Comparison of ENCODE assay signal across 16 cellular contexts in the genomic region with DNA sequence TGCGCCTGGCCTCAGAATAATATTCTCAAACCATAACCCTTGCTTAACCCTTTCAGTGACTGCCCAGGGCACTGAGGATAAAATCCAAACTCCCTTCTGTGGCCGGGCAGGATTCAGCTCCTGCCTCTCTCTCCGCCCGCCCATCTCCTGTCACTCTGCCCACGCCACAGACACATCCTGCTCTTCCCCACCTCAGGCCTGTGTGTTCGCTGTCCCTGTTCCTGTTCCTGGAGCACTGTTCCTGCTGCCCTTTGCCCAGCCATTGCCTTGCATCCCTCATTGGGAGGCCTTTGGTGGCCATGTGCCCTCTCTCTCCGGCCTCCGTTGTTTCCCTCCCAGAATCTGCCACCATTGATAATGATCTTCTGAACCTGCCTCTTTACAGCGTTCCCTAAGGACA.
DNase-seq lines count a peak whose midpoint lies in the region; ATAC-seq and TF ChIP-seq lines count a peak whose summit lies in the region.
"Had no signal": no experiment of that assay in that cellular context is flagged by ENCODE, and none has a peak within 500 bp of the region (broad histone marks: within the 10 kb centered on the region; RNA-seq: fewer than 3 reads in every experiment).

No MANE protein-coding gene starts in this region.

- ATAC-seq in sciatic nerve, result no peak
- ATAC-seq: gastrocnemius medialis had no signal

- no peak for TF ChIP-seq CTCF in breast epithelium (IDR thresholded peaks at IDR 0.05)
- no peak for TF ChIP-seq CTCF in nephron progenitor cell (IDR thresholded peaks at IDR 0.05)

- H2BK5ac ChIP-seq in mesenchymal stem cell (ENCODE audit: low read depth, low read length, poor library complexity, severe bottlenecking), result no peak overlapping the region

- H3K18ac ChIP-seq in mesenchymal stem cell (ENCODE audit: low read depth in 1 of 2, low read length in 2 of 2), result no peak overlapping the region

- peaks cover 23 to 54% (median 38%) of the 10 kb centered on the region in 4 donors for H3K4me1 Mint-ChIP-seq in CD4-positive, alpha-beta memory T cell
- peaks cover 38% of the 10 kb centered on the region for H3K4me1 Mint-ChIP-seq in nephron progenitor cell

- H3K79me1 ChIP-seq in mesenchymal stem cell (replicated peaks; ENCODE audit: low read length, poor library complexity, severe bottlenecking), result no peaks in the 10 kb centered on the region

- no peaks in the 10 kb centered on the region for H3K9me3 ChIP-seq in CD4-positive, alpha-beta memory T cell (ENCODE audit: control insufficient read depth in 1 of 2, low read length in 2 of 2)
- H3K9me3 ChIP-seq in KOPT-K1 (ENCODE audit: insufficient read depth, low read length, poor library complexity, severe bottlenecking) (no peaks in the 10 kb centered on the region), breast epithelium (no peaks in the 10 kb centered on the region), mesenchymal stem cell (ENCODE audit: control insufficient read depth, low read length) (no peaks in the 10 kb centered on the region)
- H3K9me3 ChIP-seq: ascending aorta, gastrocnemius medialis had no signal

- peaks cover 45% of the 10 kb centered on the region for H3K4me1 ChIP-seq in CD4-positive, alpha-beta memory T cell (ENCODE audit: insufficient read depth, low read length)
- H3K4me1 ChIP-seq in breast epithelium (no peaks in the 10 kb centered on the region), mesenchymal stem cell (ENCODE audit: control insufficient read depth, insufficient read depth, low read depth, low read length) (peaks cover 6% of the 10 kb centered on the region)
- H3K4me1 ChIP-seq: parathyroid adenoma had no signal

- CTCF ChIA-PET in CD4-positive, alpha-beta memory T cell (lab: Charles Lee; ENCODE audit: partially characterized antibody), result interaction anchor here (1.2 to 9.6 kb wide), 5 partner anchors 18 to 107 kb away, joined by 3 to 88 read pairs (median 3); no protein-coding TSS in a partner anchor

- H2BK15ac ChIP-seq in mesenchymal stem cell (ENCODE audit: low read depth, poor library complexity, severe bottlenecking), result no peak overlapping the region

- no peak overlapping the region for H2BK120ac ChIP-seq in mesenchymal stem cell (ENCODE audit: low read depth, low read length)

- H3K4me2 ChIP-seq in mesenchymal stem cell (ENCODE audit: low read length, poor library complexity, severe bottlenecking), result no peak overlapping the region

- H3K9ac ChIP-seq in mesenchymal stem cell (ENCODE audit: low read length), result no peak overlapping the region
- H3K9ac ChIP-seq: parathyroid adenoma had no signal

- intact Hi-C loops in CD4-positive, alpha-beta memory T cell (cut with micrococcal nuclease), result loop anchor here (5.0 kb wide), 1 partner anchor 34 kb away; no protein-coding TSS in a partner anchor
- intact Hi-C loops in breast epithelium (cut with DNase I; ENCODE audit: low total_unique reads), result no loop called here
- intact Hi-C loops in sciatic nerve (cut with DNase I), result no loop called here

- DNase-seq in CD4-positive, alpha-beta memory T cell, result no peak
- DNase-seq in breast epithelium (ENCODE audit: low spot score in 2 of 2) (no peak), nephron progenitor cell (no peak), sciatic nerve (ENCODE audit: low spot score) (no peak), superior temporal gyrus (ENCODE audit: extremely low spot score) (no peak), hepatic stellate cell (ENCODE audit: low spot score) (no peak), mesenchymal stem cell (no peak)
- DNase-seq: activated gamma-delta T cell, gastrocnemius medialis, GOT3, KG1, NCI-H1092 had no signal

- H2AK5ac ChIP-seq in mesenchymal stem cell (ENCODE audit: low read length, severe bottlenecking), result no peak overlapping the region

- H4K91ac ChIP-seq in mesenchymal stem cell (ENCODE audit: low read length), result no peak overlapping the region

- no peak overlapping the region for H2AFZ ChIP-seq in mesenchymal stem cell (ENCODE audit: low read depth, low read length)
- H2AFZ ChIP-seq: parathyroid adenoma had no signal

- peak overlapping the region in 6 of 7 donors; percentile 57 to 87 (median 68) for H3K27ac Mint-ChIP-seq in CD4-positive, alpha-beta memory T cell
- H3K27ac Mint-ChIP-seq in nephron progenitor cell, result peak overlapping the region; percentile 33

- peak overlapping the region; percentile 26 for H3K27ac ChIP-seq in CD4-positive, alpha-beta memory T cell (ENCODE audit: low read depth, low read length)
- H3K27ac ChIP-seq in KOPT-K1 (ENCODE audit: low read depth, low read length, poor library complexity, severe bottlenecking) (peak overlapping the region; percentile 21), breast epithelium (peak overlapping the region; percentile 25 to 45), mesenchymal stem cell (ENCODE audit: low read length, poor library complexity, severe bottlenecking) (no peak overlapping the region)
- H3K27ac ChIP-seq: ascending aorta, parathyroid adenoma, SK-N-MC had no signal

- H3K36me3 ChIP-seq in CD4-positive, alpha-beta memory T cell (ENCODE audit: insufficient read depth, low read length), result no peaks in the 10 kb centered on the region
- H3K36me3 ChIP-seq in KOPT-K1 (ENCODE audit: insufficient read depth, low read length) (no peaks in the 10 kb centered on the region), breast epithelium (no peaks in the 10 kb centered on the region), mesenchymal stem cell (ENCODE audit: control insufficient read depth in 1 of 2, insufficient read depth in 2 of 2, low read depth in 1 of 2, low read length in 2 of 2) (no peaks in the 10 kb centered on the region)
- H3K36me3 ChIP-seq: ascending aorta, gastrocnemius medialis had no signal

- H3K4me3 ChIP-seq in CD4-positive, alpha-beta memory T cell (ENCODE audit: low read length in 2 of 2), result no peak overlapping the region
- H3K4me3 ChIP-seq in breast epithelium, result no peak overlapping the region
- H3K4me3 ChIP-seq in mesenchymal stem cell (ENCODE audit: insufficient read depth in 1 of 2, low read depth in 1 of 2, low read length in 2 of 2), result no peak overlapping the region
- H3K4me3 ChIP-seq: ascending aorta, gastrocnemius medialis, SK-N-MC had no signal

- H3K4ac ChIP-seq in mesenchymal stem cell (ENCODE audit: low read depth in 1 of 2, low read length in 2 of 2), result no peak overlapping the region

- no peaks in the 10 kb centered on the region for H3K27me3 Mint-ChIP-seq in CD4-positive, alpha-beta memory T cell
- peaks cover 13% of the 10 kb centered on the region for H3K27me3 Mint-ChIP-seq in nephron progenitor cell (ENCODE audit: low read depth, poor library complexity)

- peaks cover 0 to 5% (median 0%) of the 10 kb centered on the region in 8 donors for H3K9me3 Mint-ChIP-seq in CD4-positive, alpha-beta memory T cell
- no peaks in the 10 kb centered on the region for H3K9me3 Mint-ChIP-seq in nephron progenitor cell

- H3K36me3 Mint-ChIP-seq in CD4-positive, alpha-beta memory T cell, result no peaks in the 10 kb centered on the region
- no peaks in the 10 kb centered on the region for H3K36me3 Mint-ChIP-seq in nephron progenitor cell (ENCODE audit: low read depth)

- TF ChIP-seq POLR2A in breast epithelium (IDR thresholded peaks at IDR 0.05), result no peak

- H2BK12ac ChIP-seq in mesenchymal stem cell (ENCODE audit: low read length in 2 of 2), result no peak overlapping the region

- 95% methylated on average over 8 of the region's 9 CpGs for WGBS in mesenchymal stem cell

- H3K23ac ChIP-seq in mesenchymal stem cell (ENCODE audit: low read length in 2 of 2), result no peak overlapping the region

- H3K27me3 ChIP-seq in CD4-positive, alpha-beta memory T cell (ENCODE audit: insufficient read depth, low read length), result no peaks in the 10 kb centered on the region
- H3K27me3 ChIP-seq in breast epithelium (no peaks in the 10 kb centered on the region), mesenchymal stem cell (ENCODE audit: control insufficient read depth in 1 of 2, insufficient read depth in 1 of 2, low read length in 2 of 2) (no peaks in the 10 kb centered on the region)
- H3K27me3 ChIP-seq: ascending aorta, gastrocnemius medialis had no signal

- POLR2A ChIA-PET in CD4-positive, alpha-beta memory T cell (lab: Charles Lee; ENCODE audit: partially characterized antibody), result interaction anchor here (1.3 to 14.0 kb wide), 6 partner anchors 12 to 108 kb away, joined by 3 to 168 read pairs (median 6); no protein-coding TSS in a partner anchor

- no peak overlapping the region for H3K14ac ChIP-seq in mesenchymal stem cell (ENCODE audit: low read length in 2 of 2)

- H3K4me3 Mint-ChIP-seq in CD4-positive, alpha-beta memory T cell, result peak overlapping the region in 4 of 8 donors; percentile 27 to 45 (median 37)
- H3K4me3 Mint-ChIP-seq in nephron progenitor cell, result no peak overlapping the region

- H4K8ac ChIP-seq in mesenchymal stem cell (ENCODE audit: low read length), result no peak overlapping the region
